Comparison of ENCODE assay signal across 1 cellular context in the genomic region with DNA sequence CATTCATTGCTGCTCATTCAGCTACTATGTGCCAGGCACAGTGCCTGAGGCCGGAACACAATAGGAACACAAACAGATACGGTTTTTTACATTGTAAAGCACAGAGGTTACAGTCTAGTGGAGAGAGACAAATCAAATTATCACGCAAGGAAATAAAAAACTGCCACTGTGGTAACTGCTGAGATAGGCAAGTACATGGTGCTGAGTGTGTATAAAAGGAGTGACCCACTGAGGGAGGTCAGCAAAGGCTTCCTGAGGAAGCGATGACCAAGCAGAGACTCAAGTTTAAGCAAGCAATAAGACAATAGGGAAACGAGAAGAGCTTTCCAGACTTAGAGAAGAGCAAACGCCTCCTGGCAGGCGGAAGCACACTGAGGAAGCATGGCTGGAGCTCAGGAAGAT.
TF ChIP-seq lines count a peak whose summit lies in the region.

No MANE protein-coding gene starts in this region.

TF ChIP-seq in SK-N-SH, 30 proteins besides CTCF, POLR2A, EP300 and RAD21 (continued from another document):
- TF ChIP-seq IRF3 (IDR thresholded peaks at IDR 0.05; ENCODE audit: low read depth, low read length) = no peak
- TF ChIP-seq USF1 (IDR thresholded peaks at IDR 0.05; ENCODE audit: borderline replicate concordance, low read depth) = no peak
- TF ChIP-seq EZH2phosphoT487 (IDR thresholded peaks at IDR 0.05; ENCODE audit: borderline replicate concordance, low read depth) = no peak
- no peak for TF ChIP-seq GABPA (IDR thresholded peaks at IDR 0.05; ENCODE audit: low read depth)
- no peak for TF ChIP-seq SIN3A (IDR thresholded peaks at IDR 0.05; ENCODE audit: borderline replicate concordance, low read depth, low read length)
- no peak for TF ChIP-seq MEF2A (IDR thresholded peaks at IDR 0.05; ENCODE audit: borderline replicate concordance, low read depth)
TF ChIP-seq in SK-N-SH: peak in this region for 0.
